In genomic region chr6:37258716-37259115, GRCh38 we compare ENCODE assay signal across 8 cellular contexts. TPM values are rescaled to one million over a fixed set of nuclear protein-coding genes. Genes with fewer than 3 reads are reported as not detected.
DNase-seq lines count a peak whose midpoint lies in the region; ATAC-seq and TF ChIP-seq lines count a peak whose summit lies in the region.

No MANE protein-coding gene starts in this region.

- peak overlapping the region; percentile 99 for H3K4me3 Mint-ChIP-seq in natural killer cell treated with Interleukin-12 subunit alpha and Interleukin-12 subunit beta and Interleukin-15 and Interleukin-18, amount 100 ng/mL, for 72 hours

- no peak for ATAC-seq in natural killer cell treated with Interleukin-12 subunit alpha and Interleukin-12 subunit beta and Interleukin-15 and Interleukin-18, amount 100 ng/mL, for 72 hours

- H3K9me3 ChIP-seq in MG63 = no peaks in the 10 kb centered on the region
- H3K9me3 ChIP-seq in duodenal mucosa (ENCODE audit: control insufficient read depth in 1 of 2, low read length in 2 of 2) = no peaks in the 10 kb centered on the region

- peak overlapping the region; percentile 99 to 100 for H3K9ac ChIP-seq in duodenal mucosa (ENCODE audit: low read depth in 1 of 2, low read length in 2 of 2)

- peaks cover 18 to 20% of the 10 kb centered on the region in 2 donors for H3K4me1 ChIP-seq in duodenal mucosa (ENCODE audit: control insufficient read depth in 1 of 2, insufficient read depth in 2 of 2, low read length in 2 of 2)

- H3K36me3 Mint-ChIP-seq in natural killer cell treated with Interleukin-12 subunit alpha and Interleukin-12 subunit beta and Interleukin-15 and Interleukin-18, amount 100 ng/mL, for 72 hours = peaks cover 5% of the 10 kb centered on the region

- H3K9me3 Mint-ChIP-seq in natural killer cell treated with Interleukin-12 subunit alpha and Interleukin-12 subunit beta and Interleukin-15 and Interleukin-18, amount 100 ng/mL, for 72 hours = no peaks in the 10 kb centered on the region

- H3K27me3 ChIP-seq in BJ (ENCODE audit: control insufficient read depth, insufficient read depth, low read length) (no peaks in the 10 kb centered on the region), MG63 (no peaks in the 10 kb centered on the region), duodenal mucosa (ENCODE audit: control insufficient read depth in 1 of 2, insufficient read depth in 2 of 2, low read length in 2 of 2) (no peaks in the 10 kb centered on the region)

- POLR2A ChIA-PET in BJ (lab: Charles Lee) = no interaction called here

- CTCF ChIA-PET in BJ (lab: Yijun Ruan, JAX) = interaction anchor here (0.7 to 0.8 kb wide), 2 partner anchors 29 to 48 kb away, joined by 3 to 4 read pairs; no protein-coding TSS in a partner anchor

- H3K27me3 Mint-ChIP-seq in natural killer cell treated with Interleukin-12 subunit alpha and Interleukin-12 subunit beta and Interleukin-15 and Interleukin-18, amount 100 ng/mL, for 72 hours = no peaks in the 10 kb centered on the region

- DNase-seq in BJ (ENCODE audit: low read depth) (no peak), MG63 (no peak), cerebellar nuclear complex (lab: John Stamatoyannopoulos, UW) (no peak), COLO668 (lab: John Stamatoyannopoulos, UW; ENCODE audit: unreplicated experiment) (no peak), hepatic stellate cell (ENCODE audit: low spot score) (no peak), LoVo (ENCODE audit: low spot score) (no peak)
- DNase-seq in natural killer cell treated with Interleukin-12 subunit alpha and Interleukin-12 subunit beta and Interleukin-15 and Interleukin-18, amount 100 ng/mL, for 72 hours (ENCODE audit: low spot score) = no peak

- H3K27ac ChIP-seq in duodenal mucosa (ENCODE audit: low read depth, low read length) = peak overlapping the region; percentile 23

- H3K4me3 ChIP-seq in BJ (ENCODE audit: low read depth, low read length) = peak overlapping the region; percentile 82
- peak overlapping the region; percentile 85 for H3K4me3 ChIP-seq in MG63
- peak overlapping the region; percentile 96 to 98 for H3K4me3 ChIP-seq in duodenal mucosa (ENCODE audit: low read depth in 1 of 2, low read length in 2 of 2)

- TF ChIP-seq CTCF in BJ (IDR thresholded peaks at IDR 0.05; ENCODE audit: insufficient read depth, low read depth, low read length) = no peak

- H3K36me3 ChIP-seq in BJ (ENCODE audit: control insufficient read depth, insufficient read depth, low read length) (no peaks in the 10 kb centered on the region), MG63 (no peaks in the 10 kb centered on the region), duodenal mucosa (ENCODE audit: control insufficient read depth in 1 of 2, insufficient read depth in 2 of 2, low read length in 2 of 2) (no peaks in the 10 kb centered on the region)

- peak overlapping the region; percentile 97 to 99 for H3K27ac Mint-ChIP-seq in natural killer cell treated with Interleukin-12 subunit alpha and Interleukin-12 subunit beta and Interleukin-15 and Interleukin-18, amount 100 ng/mL, for 72 hours

- H3K4me1 Mint-ChIP-seq in natural killer cell treated with Interleukin-12 subunit alpha and Interleukin-12 subunit beta and Interleukin-15 and Interleukin-18, amount 100 ng/mL, for 72 hours (ENCODE audit: low read depth in 2 of 2) = peaks cover 55 to 66% of the 10 kb centered on the region in 2 donors

RNA-seq across cellular contexts. Expression of gene TMEM217, which starts 0.8 kb away (rescaled TPM):
- 2.3 and 3.1 TPM in 2 replicates for polyA plus RNA-seq in BJ (2011; rRNA removed)
- polyA minus RNA-seq in BJ (2011; rRNA and poly(A)+ RNA removed) = 1.5 and 2.4 TPM in 2 replicates
- total RNA-seq in MG63 (2014; rRNA removed; shearing (Covaris generic); ENCODE audit: low replicate concordance) = 0.17 and 0.36 TPM in 2 replicates
- total RNA-seq in natural killer cell treated with Interleukin-12 subunit alpha and Interleukin-12 subunit beta and Interleukin-15 and Interleukin-18, amount 100 ng/mL, for 72 hours = 10 to 100 TPM; 23.5 to 23.7 TPM

RNA-seq across cellular contexts. Expression of gene TBC1D22B, which starts 1.1 kb away (rescaled TPM):
- polyA plus RNA-seq in BJ (2011; rRNA removed) = 4.4 and 5.5 TPM in 2 replicates
- 3.9 and 4.1 TPM in 2 replicates for polyA minus RNA-seq in BJ (2011; rRNA and poly(A)+ RNA removed)
- total RNA-seq in MG63 (2014; rRNA removed; shearing (Covaris generic); ENCODE audit: low replicate concordance) = 2.4 and 4.4 TPM in 2 replicates
- 10 to 100 TPM; 27.3 to 37.8 TPM for total RNA-seq in natural killer cell treated with Interleukin-12 subunit alpha and Interleukin-12 subunit beta and Interleukin-15 and Interleukin-18, amount 100 ng/mL, for 72 hours

Comparison
In these comparisons a context has a peak if more than half of its experiments do, and no peak if none do; other contexts are left out.
1. RNA of gene TMEM217, which starts 0.8 kb away (total RNA-seq): 23.5 to 23.7 TPM in natural killer cell treated with Interleukin-12 subunit alpha and Interleukin-12 subunit beta and Interleukin-15 and Interleukin-18, amount 100 ng/mL, for 72 hours; 0.17 to 0.36 TPM in MG63; every median in the first group is over 10 times any median in the second.
2. Peak in every context shown above with its lines, with median percentiles within 50 percentile points of each other: H3K4me3 ChIP-seq.